Comparison of ENCODE assay signal across 18 cellular contexts in the genomic region with DNA sequence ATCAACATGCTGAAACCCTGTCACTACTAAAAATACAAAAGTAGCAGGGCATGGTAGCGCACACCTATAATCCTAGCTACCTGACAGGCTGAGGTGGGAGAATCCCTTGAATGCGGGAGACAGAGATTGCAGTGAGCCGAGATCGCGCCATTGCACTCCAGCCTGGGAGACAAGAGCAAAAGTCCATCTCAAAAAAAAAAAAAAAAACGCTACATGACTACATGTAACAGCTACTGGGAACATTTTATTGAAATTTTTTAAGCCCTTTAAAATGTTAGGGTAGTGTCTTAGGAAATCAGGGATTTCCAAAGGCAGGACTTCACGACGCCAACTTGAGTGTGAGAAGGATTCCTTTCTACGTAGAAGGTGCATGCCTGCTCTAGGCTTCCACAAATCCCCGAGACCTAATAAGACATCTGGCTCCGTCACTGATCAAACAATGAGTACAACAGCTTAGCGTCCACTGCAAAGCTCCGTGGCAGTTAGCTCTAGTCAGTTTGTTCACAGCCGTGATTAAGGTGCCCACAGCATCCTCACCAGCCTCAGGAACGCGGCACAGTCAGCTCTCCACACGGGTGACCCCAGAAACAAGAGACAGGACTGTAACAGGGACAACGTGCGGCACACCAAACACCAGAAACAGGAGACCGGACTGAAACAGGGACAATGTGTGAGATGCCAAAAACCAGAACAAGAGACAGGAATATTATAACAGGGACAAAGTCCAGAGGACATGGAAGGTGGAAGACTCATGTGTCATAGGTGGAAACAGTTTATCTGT.
"Had no signal": no experiment of that assay in that cellular context is flagged by ENCODE, and none has a peak within 500 bp of the region (broad histone marks: within the 10 kb centered on the region; RNA-seq: fewer than 3 reads in every experiment).

No MANE protein-coding gene starts in this region.

- H3K27me3 Mint-ChIP-seq: activated CD4-positive, alpha-beta T cell treated with anti-CD3 and anti-CD28 coated beads for 36 hours; activated naive CD4-positive, alpha-beta T cell treated with anti-CD3 and anti-CD28 coated beads, Interleukin-2, amount 50 U/mL, for 24 hours; stimulated activated naive CD8-positive, alpha-beta T cell treated with anti-CD3 and anti-CD28 coated beads, Interleukin-15, amount 100 ng/mL, for 72 hours had no signal

- H3K9me3 Mint-ChIP-seq: activated naive CD4-positive, alpha-beta T cell treated with anti-CD3 and anti-CD28 coated beads, Interleukin-2, amount 50 U/mL, for 24 hours had no signal

- H3K36me3 ChIP-seq: esophagus squamous epithelium, heart right ventricle, ovary, suprapubic skin, transverse colon, vagina had no signal

- H3K4me3 ChIP-seq: esophagus squamous epithelium, heart right ventricle, lung, ovary, suprapubic skin, transverse colon, vagina had no signal

- ATAC-seq: activated CD4-positive, alpha-beta T cell treated with anti-CD3 and anti-CD28 coated beads for 36 hours; heart right ventricle; stimulated activated naive CD8-positive, alpha-beta T cell treated with anti-CD3 and anti-CD28 coated beads, Interleukin-15, amount 100 ng/mL, for 72 hours had no signal

- H3K4me1 ChIP-seq: suprapubic skin, transverse colon, vagina had no signal

- H3K27ac ChIP-seq: esophagus squamous epithelium, heart right ventricle, ovary, suprapubic skin, transverse colon, vagina had no signal

- H3K27ac Mint-ChIP-seq: activated CD4-positive, alpha-beta T cell treated with anti-CD3 and anti-CD28 coated beads for 36 hours; activated naive CD4-positive, alpha-beta T cell treated with anti-CD3 and anti-CD28 coated beads, Interleukin-2, amount 50 U/mL, for 24 hours; stimulated activated naive CD8-positive, alpha-beta T cell treated with anti-CD3 and anti-CD28 coated beads, Interleukin-15, amount 100 ng/mL, for 72 hours had no signal

- H3K9me3 ChIP-seq: esophagus squamous epithelium, heart right ventricle, ovary, suprapubic skin, transverse colon, vagina had no signal

- H3K27me3 ChIP-seq: esophagus squamous epithelium, heart right ventricle, ovary, suprapubic skin, transverse colon, vagina had no signal

- DNase-seq: activated CD4-positive, alpha-beta T cell treated with anti-CD3 and anti-CD28 coated beads for 36 hours; activated CD4-positive, alpha-beta T cell treated with anti-CD3 and anti-CD28 coated beads, Interleukin-2, amount 50 U/mL, for 48 hours; activated gamma-delta T cell; dermis blood vessel endothelial cell; effector memory CD4-positive, alpha-beta T cell; esophagus squamous epithelium; heart right ventricle; midbrain; ovary; retina; stimulated activated naive CD8-positive, alpha-beta T cell treated with anti-CD3 and anti-CD28 coated beads, Interleukin-15, amount 100 ng/mL, for 72 hours; SW 1271; T-helper 2 cell; transverse colon had no signal

- H3K4me1 Mint-ChIP-seq: activated CD4-positive, alpha-beta T cell treated with anti-CD3 and anti-CD28 coated beads for 36 hours; stimulated activated naive CD8-positive, alpha-beta T cell treated with anti-CD3 and anti-CD28 coated beads, Interleukin-15, amount 100 ng/mL, for 72 hours had no signal

- H3K4me3 Mint-ChIP-seq: activated CD4-positive, alpha-beta T cell treated with anti-CD3 and anti-CD28 coated beads for 36 hours; activated naive CD4-positive, alpha-beta T cell treated with anti-CD3 and anti-CD28 coated beads, Interleukin-2, amount 50 U/mL, for 24 hours; stimulated activated naive CD8-positive, alpha-beta T cell treated with anti-CD3 and anti-CD28 coated beads, Interleukin-15, amount 100 ng/mL, for 72 hours had no signal
